20 cellular contexts compared by ENCODE assay signal in the genomic region with DNA sequence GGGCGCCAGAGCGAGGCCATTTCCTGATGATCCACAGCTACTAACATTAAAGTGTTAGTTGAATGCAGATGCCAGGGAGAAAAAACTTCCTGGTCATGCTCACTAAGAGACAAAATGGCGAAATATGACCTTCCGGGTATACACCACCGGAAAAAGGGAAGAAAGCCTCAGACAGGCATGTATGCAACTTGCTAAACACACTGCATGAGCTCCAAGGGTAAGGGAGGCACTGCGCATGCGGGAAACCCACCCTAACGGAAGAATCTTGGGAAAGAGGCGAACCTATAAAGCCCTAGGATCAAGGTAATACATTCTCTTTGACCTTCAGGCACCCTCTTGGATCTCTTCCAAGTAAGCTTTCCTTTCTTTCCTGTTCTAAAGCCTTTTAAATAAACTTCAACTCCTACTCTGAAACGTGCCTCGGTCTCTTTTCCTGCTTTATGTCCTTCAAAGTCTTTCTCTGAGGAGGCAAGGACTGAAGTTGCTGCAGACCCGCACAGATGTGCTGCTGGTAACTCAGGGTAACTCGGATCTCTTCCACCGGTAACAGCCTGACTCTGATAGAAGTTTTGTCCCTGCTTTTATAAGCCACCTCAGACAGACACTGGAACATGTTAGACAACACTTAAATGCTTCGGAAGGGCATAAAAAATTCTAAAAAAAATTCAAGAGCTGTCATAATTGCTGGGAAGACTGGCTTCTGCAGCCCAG.
"Had no signal": no experiment of that assay in that cellular context is flagged by ENCODE, and none has a peak within 500 bp of the region (broad histone marks: within the 10 kb centered on the region; RNA-seq: fewer than 3 reads in every experiment).

No MANE protein-coding gene starts in this region.

- H3K36me3 ChIP-seq: right atrium auricular region, vagina had no signal

- H3K36me3 Mint-ChIP-seq: natural killer cell treated with Interleukin-12 subunit alpha and Interleukin-12 subunit beta and Interleukin-15 and Interleukin-18, amount 100 ng/mL, for 72 hours; stimulated activated effector memory CD8-positive, alpha-beta T cell treated with anti-CD3 and anti-CD28 coated beads, Interleukin-12 subunit alpha, Interleukin-12 subunit beta, amount 100 ng/mL, for 72 hours had no signal

- H3K27me3 Mint-ChIP-seq: natural killer cell treated with Interleukin-12 subunit alpha and Interleukin-12 subunit beta and Interleukin-15 and Interleukin-18, amount 100 ng/mL, for 72 hours had no signal

- H3K4me1 ChIP-seq: foreskin keratinocyte, psoas muscle, right atrium auricular region, suprapubic skin, vagina had no signal

- H3K27ac ChIP-seq: foreskin keratinocyte, pancreas, psoas muscle, right atrium auricular region, stomach, suprapubic skin, vagina had no signal

- H3K27ac Mint-ChIP-seq: activated naive CD4-positive, alpha-beta T cell treated with anti-CD3 and anti-CD28 coated beads for 36 hours; natural killer cell treated with Interleukin-12 subunit alpha and Interleukin-12 subunit beta and Interleukin-15 and Interleukin-18, amount 100 ng/mL, for 72 hours; stimulated activated effector memory CD8-positive, alpha-beta T cell treated with anti-CD3 and anti-CD28 coated beads, Interleukin-12 subunit alpha, Interleukin-12 subunit beta, amount 100 ng/mL, for 72 hours had no signal

- H3K4me3 Mint-ChIP-seq: activated naive CD4-positive, alpha-beta T cell treated with anti-CD3 and anti-CD28 coated beads for 36 hours; activated T-cell treated with anti-CD3 and anti-CD28 coated beads, Interleukin-2, amount 50 U/mL, for 4 hours; natural killer cell treated with Interleukin-12 subunit alpha and Interleukin-12 subunit beta and Interleukin-15 and Interleukin-18, amount 100 ng/mL, for 72 hours; stimulated activated effector memory CD8-positive, alpha-beta T cell treated with anti-CD3 and anti-CD28 coated beads, Interleukin-12 subunit alpha, Interleukin-12 subunit beta, amount 100 ng/mL, for 72 hours had no signal

- H3K4me3 ChIP-seq: pancreas, psoas muscle, right atrium auricular region, stomach, suprapubic skin, vagina had no signal

- H3K4me1 Mint-ChIP-seq: stimulated activated effector memory CD8-positive, alpha-beta T cell treated with anti-CD3 and anti-CD28 coated beads, Interleukin-12 subunit alpha, Interleukin-12 subunit beta, amount 100 ng/mL, for 72 hours had no signal

- DNase-seq: activated CD4-positive, alpha-beta T cell treated with anti-CD3 and anti-CD28 coated beads for 4 hours; activated CD4-positive, alpha-beta T cell treated with anti-CD3 and anti-CD28 coated beads, Interleukin-2, amount 50 U/mL, for 48 hours; activated CD4-positive, CD25-positive, alpha-beta regulatory T cell; activated CD8-positive, alpha-beta memory T cell treated with anti-CD3 and anti-CD28 coated beads, Interleukin-2, amount 50 U/mL, for 48 hours; activated naive CD4-positive, alpha-beta T cell treated with anti-CD3 and anti-CD28 coated beads for 36 hours; activated T-cell treated with anti-CD3 and anti-CD28 coated beads, Interleukin-2, amount 50 U/mL, for 4 hours; cortex of kidney; foreskin keratinocyte; left colon; pancreas; psoas muscle; stimulated activated CD4-positive, alpha-beta T cell treated with anti-CD3 and anti-CD28 coated beads, Interleukin-2, amount 100 ng/mL, for 24 hours; stomach; T-helper 1 cell; trophoblast cell had no signal

- H3K9me3 ChIP-seq: pancreas, psoas muscle, right atrium auricular region, stomach, suprapubic skin, vagina had no signal

- ATAC-seq: activated T-cell treated with anti-CD3 and anti-CD28 coated beads, Interleukin-2, amount 50 U/mL, for 4 hours; foreskin keratinocyte; left colon; natural killer cell treated with Interleukin-12 subunit alpha and Interleukin-12 subunit beta and Interleukin-15 and Interleukin-18, amount 100 ng/mL, for 72 hours; pancreas; psoas muscle; stimulated activated effector memory CD8-positive, alpha-beta T cell treated with anti-CD3 and anti-CD28 coated beads, Interleukin-12 subunit alpha, Interleukin-12 subunit beta, amount 100 ng/mL, for 72 hours had no signal

- H3K9me3 Mint-ChIP-seq: activated naive CD4-positive, alpha-beta T cell treated with anti-CD3 and anti-CD28 coated beads for 36 hours; activated T-cell treated with anti-CD3 and anti-CD28 coated beads, Interleukin-2, amount 50 U/mL, for 4 hours; natural killer cell treated with Interleukin-12 subunit alpha and Interleukin-12 subunit beta and Interleukin-15 and Interleukin-18, amount 100 ng/mL, for 72 hours; stimulated activated effector memory CD8-positive, alpha-beta T cell treated with anti-CD3 and anti-CD28 coated beads, Interleukin-12 subunit alpha, Interleukin-12 subunit beta, amount 100 ng/mL, for 72 hours had no signal

- H3K27me3 ChIP-seq: foreskin keratinocyte, pancreas, right atrium auricular region, stomach, suprapubic skin, vagina had no signal
